Comparison of ENCODE assay signal across 11 cellular contexts in genomic region chr9:88169700-88170099, GRCh38. TPM values are rescaled to one million over a fixed set of nuclear protein-coding genes. Genes with fewer than 3 reads are reported as not detected.
"Had no signal": no experiment of that assay in that cellular context is flagged by ENCODE, and none has a peak within 500 bp of the region (broad histone marks: within the 10 kb centered on the region; RNA-seq: fewer than 3 reads in every experiment).

No MANE protein-coding gene starts in this region.

- H3K36me3 ChIP-seq: HAP-1 had no signal

- ATAC-seq: HCT116, K562 had no signal

- H3K9me3 ChIP-seq: HAP-1 had no signal

- DNase-seq: GM23248, GOT3, H7, HFFc6, IMR-90 had no signal

- H3K9ac ChIP-seq: GM23248 had no signal

- FAIRE-seq: K562 had no signal

- H3K27ac ChIP-seq: GM23248, HL-60 had no signal

- H3K4me3 ChIP-seq: GM23248, HAP-1, K562 had no signal

- H3K4me1 ChIP-seq: HAP-1 had no signal

- H2AFZ ChIP-seq: GM23248 had no signal

RNA-seq across cellular contexts. Expression of gene SPATA31C2, which starts 31.4 kb away (rescaled TPM):
- total RNA-seq: GM23248, H4, HFFc6, HT1080, IMR-90 had no signal
- polyA plus RNA-seq: GM23248 had no signal
